In the genomic region with DNA sequence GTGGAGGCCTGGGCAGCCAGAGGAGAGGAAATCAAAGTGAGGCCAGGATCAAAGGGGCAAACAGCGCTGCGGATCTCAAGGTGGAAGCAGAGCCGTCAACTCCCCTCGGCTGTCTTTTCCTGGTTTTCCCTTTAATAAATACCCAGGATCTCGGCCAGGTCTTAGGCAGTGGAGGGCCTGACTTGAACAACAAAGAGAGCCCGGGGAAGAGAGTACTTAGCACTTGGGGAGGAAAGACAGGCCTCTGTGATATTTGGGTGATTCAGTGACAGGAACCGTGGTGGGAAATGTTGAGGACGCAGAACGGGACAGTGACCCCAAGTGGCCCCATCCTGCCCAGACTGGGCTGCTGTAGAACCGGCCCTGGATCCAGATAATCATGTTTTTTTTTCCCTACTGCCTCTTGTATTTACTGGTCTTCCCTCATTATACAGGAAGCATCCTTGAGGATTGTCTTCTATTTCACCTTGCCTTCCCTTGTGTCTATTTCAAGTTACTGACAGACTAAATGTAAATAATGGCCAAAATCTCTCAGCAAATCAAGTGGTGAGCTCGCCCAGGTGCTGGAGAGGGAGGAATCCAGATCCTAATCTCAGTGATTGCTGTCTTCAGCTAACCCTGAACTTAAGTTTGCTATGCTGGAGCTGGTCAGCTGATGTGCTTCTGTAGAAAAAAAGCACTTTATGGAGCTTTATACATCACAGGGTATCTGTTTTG, we compare ENCODE assay signal across 17 cellular contexts. TPM values are rescaled to one million over a fixed set of nuclear protein-coding genes. Genes with fewer than 3 reads are reported as not detected.
"Had no signal": no experiment of that assay in that cellular context is flagged by ENCODE, and none has a peak within 500 bp of the region (broad histone marks: within the 10 kb centered on the region; RNA-seq: fewer than 3 reads in every experiment).

No MANE protein-coding gene starts in this region.

- H3K36me3 ChIP-seq: stomach, thoracic aorta had no signal

- H3K9me3 Mint-ChIP-seq: activated B cell treated with CpG ODN at 0.5 μM for 24 hours; activated T-cell treated with anti-CD3 and anti-CD28 coated beads, Interleukin-2, amount 50 U/mL, for 4 hours; natural killer cell treated with Interleukin-12 subunit alpha and Interleukin-12 subunit beta and Interleukin-15 and Interleukin-18, amount 100 ng/mL, for 72 hours; T-helper 1 cell treated with Interleukin-12 subunit alpha and Interleukin-12 subunit beta and Interleukin-4 antibody, amounts not matched to agents 30 μg/mL and 1 μg/mL, for 36 hours had no signal

- H3K4me3 Mint-ChIP-seq: activated B cell treated with CpG ODN at 0.5 μM for 24 hours; activated naive CD8-positive, alpha-beta T cell; activated T-cell treated with anti-CD3 and anti-CD28 coated beads, Interleukin-2, amount 50 U/mL, for 4 hours; natural killer cell treated with Interleukin-12 subunit alpha and Interleukin-12 subunit beta and Interleukin-15 and Interleukin-18, amount 100 ng/mL, for 72 hours; T-helper 1 cell treated with Interleukin-12 subunit alpha and Interleukin-12 subunit beta and Interleukin-4 antibody, amounts not matched to agents 30 μg/mL and 1 μg/mL, for 36 hours had no signal

- H3K27ac ChIP-seq: epithelial cell of prostate, stomach, thoracic aorta had no signal

- DNase-seq: activated B cell treated with CpG ODN at 0.5 μM for 24 hours; activated effector memory CD4-positive, alpha-beta T cell treated with anti-CD3 and anti-CD28 coated beads, Interleukin-2, amount 50 U/mL, for 16 hours; activated T-cell treated with anti-CD3 and anti-CD28 coated beads, Interleukin-2, amount 50 U/mL, for 4 hours; aorta; effector CD4-positive, alpha-beta T cell; hippocampal formation; left cardiac atrium; stimulated activated CD4-positive, alpha-beta T cell treated with anti-CD3 and anti-CD28 coated beads, Interleukin-15, amount 100 ng/mL, for 24 hours; stimulated activated CD4-positive, alpha-beta T cell treated with anti-CD3 and anti-CD28 coated beads, Interleukin-4, amount 100 ng/mL, for 4 hours; stomach had no signal

- H3K9me3 ChIP-seq: stomach, thoracic aorta had no signal

- H3K4me3 ChIP-seq: stomach, thoracic aorta had no signal

- H3K27ac Mint-ChIP-seq: activated B cell treated with CpG ODN at 0.5 μM for 24 hours; activated naive CD8-positive, alpha-beta T cell; natural killer cell treated with Interleukin-12 subunit alpha and Interleukin-12 subunit beta and Interleukin-15 and Interleukin-18, amount 100 ng/mL, for 72 hours; T-helper 1 cell treated with Interleukin-12 subunit alpha and Interleukin-12 subunit beta and Interleukin-4 antibody, amounts not matched to agents 30 μg/mL and 1 μg/mL, for 36 hours had no signal

- H3K36me3 Mint-ChIP-seq: activated naive CD8-positive, alpha-beta T cell; natural killer cell treated with Interleukin-12 subunit alpha and Interleukin-12 subunit beta and Interleukin-15 and Interleukin-18, amount 100 ng/mL, for 72 hours had no signal

RNA-seq across cellular contexts. Expression of a gene that starts 2.8 kb away (rescaled TPM):
- total RNA-seq: activated T-cell treated with anti-CD3 and anti-CD28 coated beads, Interleukin-2, amount 50 U/mL, for 4 hours; left cardiac atrium; natural killer cell treated with Interleukin-12 subunit alpha and Interleukin-12 subunit beta and Interleukin-15 and Interleukin-18, amount 100 ng/mL, for 72 hours; osteocyte; stomach; thoracic aorta; urinary bladder had no signal
- polyA plus RNA-seq: aorta had no signal
